41 cellular contexts compared by ENCODE assay signal in genomic region chr20:54153847-54154246, GRCh38. TPM values are rescaled to one million over a fixed set of nuclear protein-coding genes. Genes with fewer than 3 reads are reported as not detected.
"Had no signal": no experiment of that assay in that cellular context is flagged by ENCODE, and none has a peak within 500 bp of the region (broad histone marks: within the 10 kb centered on the region; RNA-seq: fewer than 3 reads in every experiment).

No MANE protein-coding gene starts in this region.

- H3K27me3 ChIP-seq: ascending aorta, body of pancreas, brain microvascular endothelial cell, breast epithelium, cardiac muscle cell had no signal

- DNase-seq: activated effector memory CD4-positive, alpha-beta T cell treated with anti-CD3 and anti-CD28 coated beads, Interleukin-2, amount 50 U/mL, for 16 hours; activated effector memory CD4-positive, alpha-beta T cell treated with Interleukin-2 at 50 U/mL for 16 hours; activated gamma-delta T cell; activated gamma-delta T cell treated with Interleukin-2 at 50 U/mL for 16 hours; activated naive CD4-positive, alpha-beta T cell; activated naive CD4-positive, alpha-beta T cell treated with anti-CD3 and anti-CD28 coated beads for 36 hours; activated naive CD4-positive, alpha-beta T cell treated with anti-CD3 and anti-CD28 coated beads, Interleukin-2, amount 10 ng/mL, durations not matched to agents 7 days and 5 days; activated naive CD4-positive, alpha-beta T cell treated with anti-CD3 and anti-CD28 coated beads, Interleukin-2, amount 50 U/mL, for 16 hours; activated naive CD4-positive, alpha-beta T cell treated with Interleukin-2 at 50 U/mL for 16 hours; activated naive CD8-positive, alpha-beta T cell treated with anti-CD3 and anti-CD28 coated beads for 36 hours; activated naive CD8-positive, alpha-beta T cell treated with anti-CD3 and anti-CD28 coated beads, Interleukin-2, amount 10 ng/mL, durations not matched to agents 7 days and 5 days; activated naive CD8-positive, alpha-beta T cell treated with anti-CD3 and anti-CD28 coated beads, Interleukin-2, amount 50 U/mL, for 24 hours; activated T-cell treated with anti-CD3 and anti-CD28 coated beads, Interleukin-2, amount 50 U/mL, for 24 hours; activated T-cell treated with anti-CD3 and anti-CD28 coated beads, Interleukin-2, amount 50 U/mL, for 4 hours; activated T-cell treated with anti-CD3 and anti-CD28 coated beads, Interleukin-2, amount 50 U/mL, for 48 hours; activated T-cell treated with anti-CD3 and anti-CD28 coated beads, Interleukin-2, amount 50 U/mL, for 72 hours; adrenal gland; amniotic stem cell; amygdala; anterior cingulate cortex; aorta; body of pancreas; brain microvascular endothelial cell; caudate nucleus; central memory CD4-positive, alpha-beta T cell; cerebellar nuclear complex had no signal

- H3K36me3 Mint-ChIP-seq: activated naive CD4-positive, alpha-beta T cell treated with anti-CD3 and anti-CD28 coated beads, Interleukin-2, amount 10 ng/mL, durations not matched to agents 7 days and 5 days; activated naive CD4-positive, alpha-beta T cell treated with anti-CD3 and anti-CD28 coated beads, Interleukin-2, amount 50 U/mL, for 24 hours; activated naive CD4-positive, alpha-beta T cell treated with anti-CD3 and anti-CD28 coated beads, Interleukin-2, amount 50 U/mL, for 72 hours; activated naive CD8-positive, alpha-beta T cell; activated naive CD8-positive, alpha-beta T cell treated with anti-CD3 and anti-CD28 coated beads for 36 hours; activated naive CD8-positive, alpha-beta T cell treated with anti-CD3 and anti-CD28 coated beads, Interleukin-2, amount 10 ng/mL, durations not matched to agents 7 days and 5 days; brain had no signal

- H3K9me3 Mint-ChIP-seq: activated naive CD4-positive, alpha-beta T cell treated with anti-CD3 and anti-CD28 coated beads for 36 hours; activated naive CD4-positive, alpha-beta T cell treated with anti-CD3 and anti-CD28 coated beads, Interleukin-2, amount 10 ng/mL, durations not matched to agents 7 days and 5 days; activated naive CD4-positive, alpha-beta T cell treated with anti-CD3 and anti-CD28 coated beads, Interleukin-2, amount 50 U/mL, for 24 hours; activated naive CD4-positive, alpha-beta T cell treated with anti-CD3 and anti-CD28 coated beads, Interleukin-2, amount 50 U/mL, for 72 hours; activated naive CD8-positive, alpha-beta T cell treated with anti-CD3 and anti-CD28 coated beads for 36 hours; activated naive CD8-positive, alpha-beta T cell treated with anti-CD3 and anti-CD28 coated beads, Interleukin-2, amount 10 ng/mL, durations not matched to agents 7 days and 5 days; activated naive CD8-positive, alpha-beta T cell treated with anti-CD3 and anti-CD28 coated beads, Interleukin-2, amount 50 U/mL, for 24 hours; activated T-cell treated with anti-CD3 and anti-CD28 coated beads, Interleukin-2, amount 50 U/mL, for 24 hours; activated T-cell treated with anti-CD3 and anti-CD28 coated beads, Interleukin-2, amount 50 U/mL, for 4 hours; activated T-cell treated with anti-CD3 and anti-CD28 coated beads, Interleukin-2, amount 50 U/mL, for 72 hours; activated T-helper 1 cell treated with anti-CD3 and anti-CD28 coated beads, Interleukin-12 subunit alpha, Interleukin-12 subunit beta, Interleukin-2, Interleukin-4 antibody, amounts not matched to agents 30 ng/mL and 10 ng/mL and 1 ng/mL, durations not matched to agents 14 hours and 24 hours and 36 hours; activated T-helper 17 cell treated with anti-CD3 and anti-CD28 coated beads, Interleukin-2, amount 50 U/mL, for 72 hours; brain; central memory CD8-positive, alpha-beta T cell had no signal

- ATAC-seq: activated naive CD4-positive, alpha-beta T cell treated with anti-CD3 and anti-CD28 coated beads, Interleukin-2, amount 50 U/mL, for 72 hours; activated naive CD8-positive, alpha-beta T cell treated with anti-CD3 and anti-CD28 coated beads, Interleukin-2, amount 50 U/mL, for 24 hours; activated T-cell treated with anti-CD3 and anti-CD28 coated beads, Interleukin-2, amount 50 U/mL, for 4 hours; activated T-cell treated with anti-CD3 and anti-CD28 coated beads, Interleukin-2, amount 50 U/mL, for 72 hours; activated T-helper 17 cell treated with anti-CD3 and anti-CD28 coated beads, Interleukin-2, amount 50 U/mL, for 72 hours; body of pancreas had no signal

- FAIRE-seq: astrocyte, bronchial epithelial cell, colon had no signal

- H3K9me3 ChIP-seq: adrenal gland, ascending aorta, body of pancreas, breast epithelium had no signal

- H3K4me3 ChIP-seq: adrenal gland, ascending aorta, body of pancreas, breast epithelium, cardiac muscle cell had no signal

- H3K4me1 ChIP-seq: adrenal gland, ascending aorta, body of pancreas, breast epithelium had no signal

- H3K36me3 ChIP-seq: adrenal gland, ascending aorta, brain microvascular endothelial cell, breast epithelium, cardiac muscle cell had no signal

- H3K27me3 Mint-ChIP-seq: activated naive CD8-positive, alpha-beta T cell treated with anti-CD3 and anti-CD28 coated beads, Interleukin-2, amount 50 U/mL, for 24 hours had no signal

- H3K27ac Mint-ChIP-seq: activated naive CD4-positive, alpha-beta T cell treated with anti-CD3 and anti-CD28 coated beads for 36 hours; activated naive CD4-positive, alpha-beta T cell treated with anti-CD3 and anti-CD28 coated beads, Interleukin-2, amount 10 ng/mL, durations not matched to agents 7 days and 5 days; activated naive CD4-positive, alpha-beta T cell treated with anti-CD3 and anti-CD28 coated beads, Interleukin-2, amount 50 U/mL, for 24 hours; activated naive CD4-positive, alpha-beta T cell treated with anti-CD3 and anti-CD28 coated beads, Interleukin-2, amount 50 U/mL, for 72 hours; activated naive CD8-positive, alpha-beta T cell; activated naive CD8-positive, alpha-beta T cell treated with anti-CD3 and anti-CD28 coated beads for 36 hours; activated naive CD8-positive, alpha-beta T cell treated with anti-CD3 and anti-CD28 coated beads, Interleukin-2, amount 10 ng/mL, durations not matched to agents 7 days and 5 days; activated naive CD8-positive, alpha-beta T cell treated with anti-CD3 and anti-CD28 coated beads, Interleukin-2, amount 50 U/mL, for 24 hours; activated T-cell treated with anti-CD3 and anti-CD28 coated beads, Interleukin-2, amount 50 U/mL, for 24 hours; activated T-cell treated with anti-CD3 and anti-CD28 coated beads, Interleukin-2, amount 50 U/mL, for 72 hours; activated T-helper 1 cell treated with anti-CD3 and anti-CD28 coated beads, Interleukin-12 subunit alpha, Interleukin-12 subunit beta, Interleukin-2, Interleukin-4 antibody, amounts not matched to agents 30 ng/mL and 10 ng/mL and 1 ng/mL, durations not matched to agents 14 hours and 24 hours and 36 hours; activated T-helper 17 cell treated with anti-CD3 and anti-CD28 coated beads, Interleukin-2, amount 50 U/mL, for 72 hours; brain had no signal

- H3K4me1 Mint-ChIP-seq: activated naive CD4-positive, alpha-beta T cell treated with anti-CD3 and anti-CD28 coated beads, Interleukin-2, amount 10 ng/mL, durations not matched to agents 7 days and 5 days; activated naive CD4-positive, alpha-beta T cell treated with anti-CD3 and anti-CD28 coated beads, Interleukin-2, amount 50 U/mL, for 24 hours; activated naive CD8-positive, alpha-beta T cell treated with anti-CD3 and anti-CD28 coated beads for 36 hours; activated naive CD8-positive, alpha-beta T cell treated with anti-CD3 and anti-CD28 coated beads, Interleukin-2, amount 10 ng/mL, durations not matched to agents 7 days and 5 days; activated naive CD8-positive, alpha-beta T cell treated with anti-CD3 and anti-CD28 coated beads, Interleukin-2, amount 50 U/mL, for 24 hours; activated T-helper 17 cell treated with anti-CD3 and anti-CD28 coated beads, Interleukin-2, amount 50 U/mL, for 72 hours; brain; central memory CD8-positive, alpha-beta T cell had no signal

- H3K27ac ChIP-seq: adrenal gland, ascending aorta, body of pancreas, brain microvascular endothelial cell, breast epithelium had no signal

- H3K4me3 Mint-ChIP-seq: activated naive CD4-positive, alpha-beta T cell treated with anti-CD3 and anti-CD28 coated beads for 36 hours; activated naive CD4-positive, alpha-beta T cell treated with anti-CD3 and anti-CD28 coated beads, Interleukin-2, amount 10 ng/mL, durations not matched to agents 7 days and 5 days; activated naive CD4-positive, alpha-beta T cell treated with anti-CD3 and anti-CD28 coated beads, Interleukin-2, amount 50 U/mL, for 24 hours; activated naive CD8-positive, alpha-beta T cell; activated naive CD8-positive, alpha-beta T cell treated with anti-CD3 and anti-CD28 coated beads for 36 hours; activated naive CD8-positive, alpha-beta T cell treated with anti-CD3 and anti-CD28 coated beads, Interleukin-2, amount 10 ng/mL, durations not matched to agents 7 days and 5 days; activated naive CD8-positive, alpha-beta T cell treated with anti-CD3 and anti-CD28 coated beads, Interleukin-2, amount 50 U/mL, for 24 hours; activated T-cell treated with anti-CD3 and anti-CD28 coated beads, Interleukin-2, amount 50 U/mL, for 24 hours; activated T-cell treated with anti-CD3 and anti-CD28 coated beads, Interleukin-2, amount 50 U/mL, for 4 hours; activated T-cell treated with anti-CD3 and anti-CD28 coated beads, Interleukin-2, amount 50 U/mL, for 72 hours; activated T-helper 1 cell treated with anti-CD3 and anti-CD28 coated beads, Interleukin-12 subunit alpha, Interleukin-12 subunit beta, Interleukin-2, Interleukin-4 antibody, amounts not matched to agents 30 ng/mL and 10 ng/mL and 1 ng/mL, durations not matched to agents 14 hours and 24 hours and 36 hours; activated T-helper 17 cell treated with anti-CD3 and anti-CD28 coated beads, Interleukin-2, amount 50 U/mL, for 72 hours; brain; central memory CD8-positive, alpha-beta T cell had no signal

RNA-seq across cellular contexts. Expression of gene CYP24A1, which starts 19.9 kb away (rescaled TPM):
- total RNA-seq: activated naive CD4-positive, alpha-beta T cell treated with anti-CD3 and anti-CD28 coated beads for 36 hours; activated naive CD4-positive, alpha-beta T cell treated with anti-CD3 and anti-CD28 coated beads, Interleukin-2, amount 50 U/mL, for 72 hours; activated naive CD8-positive, alpha-beta T cell treated with anti-CD3 and anti-CD28 coated beads for 36 hours; activated T-cell treated with anti-CD3 and anti-CD28 coated beads, Interleukin-2, amount 50 U/mL, for 4 hours; activated T-cell treated with anti-CD3 and anti-CD28 coated beads, Interleukin-2, amount 50 U/mL, for 72 hours; activated T-helper 1 cell treated with anti-CD3 and anti-CD28 coated beads, Interleukin-12 subunit alpha, Interleukin-12 subunit beta, Interleukin-2, Interleukin-4 antibody, amounts not matched to agents 30 ng/mL and 10 ng/mL and 1 ng/mL, durations not matched to agents 14 hours and 24 hours and 36 hours; adrenal gland; aorta; ascending aorta; body of pancreas; cardiac muscle cell; cardiac septum; chondrocyte had no signal
- polyA plus RNA-seq: aorta, cardiac muscle cell had no signal
